ENCODE assay signal across 13 cellular contexts in the genomic region with DNA sequence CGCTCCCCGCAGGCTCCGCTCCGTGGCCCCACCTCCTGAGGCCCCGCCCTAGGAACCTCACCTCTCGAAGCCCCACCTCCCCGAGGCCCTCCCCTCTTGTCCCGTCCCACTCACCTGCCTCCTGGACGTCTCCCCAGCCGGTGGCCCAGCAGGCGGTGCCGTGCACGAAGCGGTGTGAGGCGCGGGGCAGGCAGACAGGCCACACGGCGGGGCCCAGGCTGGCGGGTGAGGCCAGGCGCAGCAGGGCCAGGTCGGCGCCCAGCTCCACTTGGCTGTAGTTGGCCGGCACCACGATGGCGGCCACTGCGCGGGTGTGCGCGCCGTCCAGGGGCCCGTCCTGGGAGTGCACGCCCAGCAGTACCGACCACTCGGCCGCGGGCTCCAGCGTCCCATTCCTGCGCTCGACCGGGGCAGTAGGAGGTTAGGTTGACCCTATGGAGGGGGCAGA. TPM values are rescaled to one million over a fixed set of nuclear protein-coding genes. Genes with fewer than 3 reads are reported as not detected.
A peak's percentile ranks its signal among the peaks of the same experiment; 100 is the strongest.
DNase-seq lines count a peak whose midpoint lies in the region; ATAC-seq lines count a peak whose summit lies in the region.
"Had no signal": no experiment of that assay in that cellular context is flagged by ENCODE, and none has a peak within 500 bp of the region (broad histone marks: within the 10 kb centered on the region; RNA-seq: fewer than 3 reads in every experiment).

No MANE protein-coding gene starts in this region.

- no peaks in the 10 kb centered on the region for H3K36me3 Mint-ChIP-seq in T-helper 2 cell treated with Interferon-gamma antibody and Interleukin-4, amounts not matched to agents 5 μg/mL and 100 μg/mL, for 36 hours (ENCODE audit: low read depth)
- H3K36me3 Mint-ChIP-seq: naive thymus-derived CD8-positive, alpha-beta T cell had no signal

- peaks cover 5% of the 10 kb centered on the region for H3K4me1 ChIP-seq in mesenchymal stem cell (ENCODE audit: control insufficient read depth, insufficient read depth, low read depth, low read length)

- no peak overlapping the region for H3K27ac Mint-ChIP-seq in T-helper 2 cell treated with Interferon-gamma antibody and Interleukin-4, amounts not matched to agents 5 μg/mL and 100 μg/mL, for 36 hours

- H3K14ac ChIP-seq in mesenchymal stem cell (ENCODE audit: low read length in 2 of 2) = peak overlapping the region in 1 of 2 experiments; percentile 70

- no peak overlapping the region for H3K4me2 ChIP-seq in mesenchymal stem cell (ENCODE audit: low read length, poor library complexity, severe bottlenecking)

- no peak overlapping the region for H2BK120ac ChIP-seq in mesenchymal stem cell (ENCODE audit: low read depth, low read length)

- no peak overlapping the region for H2AFZ ChIP-seq in mesenchymal stem cell (ENCODE audit: low read depth, low read length)

- no peaks in the 10 kb centered on the region for H3K79me1 ChIP-seq in mesenchymal stem cell (replicated peaks; ENCODE audit: low read length, poor library complexity, severe bottlenecking)

- H2BK5ac ChIP-seq in mesenchymal stem cell (ENCODE audit: low read depth, low read length, poor library complexity, severe bottlenecking) = no peak overlapping the region

- no peak overlapping the region for H3K4me3 Mint-ChIP-seq in T-helper 2 cell treated with Interferon-gamma antibody and Interleukin-4, amounts not matched to agents 5 μg/mL and 100 μg/mL, for 36 hours
- H3K4me3 Mint-ChIP-seq: naive thymus-derived CD8-positive, alpha-beta T cell had no signal

- H3K4ac ChIP-seq in mesenchymal stem cell (ENCODE audit: low read depth in 1 of 2, low read length in 2 of 2) = no peak overlapping the region

- peak; percentile 21 for DNase-seq in stimulated activated CD4-positive, alpha-beta T cell treated with anti-CD3 and anti-CD28 coated beads, Interleukin-15, amount 100 ng/mL, for 24 hours
- DNase-seq in stimulated activated CD4-positive, alpha-beta T cell treated with anti-CD3 and anti-CD28 coated beads, Interleukin-4, amount 100 ng/mL, for 1 hour = no peak
- no peak for DNase-seq in mesenchymal stem cell
- DNase-seq in T-helper 2 cell treated with Interferon-gamma antibody and Interleukin-4, amounts not matched to agents 5 μg/mL and 100 μg/mL, for 36 hours (ENCODE audit: low spot score) = no peak
- DNase-seq in HK-2 (ENCODE audit: unreplicated experiment) = no peak
- DNase-seq in NCI-H187 treated with DMSO at 0.1 percent for 48 hours (lab: John Stamatoyannopoulos, UW) = no peak
- DNase-seq: AML-193, EL, Kasumi-1, spleen had no signal

- H3K27me3 ChIP-seq in mesenchymal stem cell (ENCODE audit: control insufficient read depth in 1 of 2, insufficient read depth in 1 of 2, low read length in 2 of 2) = peaks cover 48 to 59% of the 10 kb centered on the region in 2 experiments

- no peak overlapping the region for H3K4me3 ChIP-seq in mesenchymal stem cell (ENCODE audit: insufficient read depth in 1 of 2, low read depth in 1 of 2, low read length in 2 of 2)

- no peaks in the 10 kb centered on the region for H3K9me3 ChIP-seq in mesenchymal stem cell (ENCODE audit: control insufficient read depth, low read length)
- H3K9me3 ChIP-seq: spleen had no signal

- H4K8ac ChIP-seq in mesenchymal stem cell (ENCODE audit: low read length) = peak overlapping the region; percentile 31

- H2BK15ac ChIP-seq in mesenchymal stem cell (ENCODE audit: low read depth, poor library complexity, severe bottlenecking) = no peak overlapping the region

- peaks cover 7% of the 10 kb centered on the region for H3K27me3 Mint-ChIP-seq in T-helper 2 cell treated with Interferon-gamma antibody and Interleukin-4, amounts not matched to agents 5 μg/mL and 100 μg/mL, for 36 hours (ENCODE audit: low read depth)

- WGBS in mesenchymal stem cell = 15% methylated on average over 39 of the region's 40 CpGs

- peaks cover 8% of the 10 kb centered on the region for H3K4me1 Mint-ChIP-seq in T-helper 2 cell treated with Interferon-gamma antibody and Interleukin-4, amounts not matched to agents 5 μg/mL and 100 μg/mL, for 36 hours (ENCODE audit: low read depth)

- ATAC-seq in esophagus mucosa (peak; percentile 81), HG03378 (IDR thresholded peaks at IDR 0.05; ENCODE audit: unreplicated experiment) (no peak)

- H2AK5ac ChIP-seq in mesenchymal stem cell (ENCODE audit: low read length, severe bottlenecking) = no peak overlapping the region

- no peak overlapping the region for H3K18ac ChIP-seq in mesenchymal stem cell (ENCODE audit: low read depth in 1 of 2, low read length in 2 of 2)

- H2BK12ac ChIP-seq in mesenchymal stem cell (ENCODE audit: low read length in 2 of 2) = no peak overlapping the region

- no peaks in the 10 kb centered on the region for H3K9me3 Mint-ChIP-seq in T-helper 2 cell treated with Interferon-gamma antibody and Interleukin-4, amounts not matched to agents 5 μg/mL and 100 μg/mL, for 36 hours
- H3K9me3 Mint-ChIP-seq: naive thymus-derived CD8-positive, alpha-beta T cell had no signal

- no peaks in the 10 kb centered on the region for H3K36me3 ChIP-seq in mesenchymal stem cell (ENCODE audit: control insufficient read depth in 1 of 2, insufficient read depth in 2 of 2, low read depth in 1 of 2, low read length in 2 of 2)
- H3K36me3 ChIP-seq: spleen had no signal

- no peak overlapping the region for H3K27ac ChIP-seq in mesenchymal stem cell (ENCODE audit: low read length, poor library complexity, severe bottlenecking)
- H3K27ac ChIP-seq: spleen had no signal

- H3K23ac ChIP-seq in mesenchymal stem cell (ENCODE audit: low read length in 2 of 2) = no peak overlapping the region

- no peak overlapping the region for H3K9ac ChIP-seq in mesenchymal stem cell (ENCODE audit: low read length)

- peak overlapping the region; percentile 7 for H4K91ac ChIP-seq in mesenchymal stem cell (ENCODE audit: low read length)

RNA-seq across cellular contexts. Expression of a gene that starts 1.6 kb away (rescaled TPM):
- total RNA-seq in esophagus mucosa = 1.5 TPM
- polyA plus RNA-seq in mesenchymal stem cell (2013, experiment 1 of 2) = 0.29 TPM
- 0.14 TPM for polyA plus RNA-seq in mesenchymal stem cell (2013, experiment 2 of 2)

RNA-seq across cellular contexts. Expression of a gene that starts 12.8 kb away (rescaled TPM):
- total RNA-seq in esophagus mucosa = 59.3 TPM
- polyA plus RNA-seq in mesenchymal stem cell (2013, experiment 1 of 2) = not detected
- not detected for polyA plus RNA-seq in mesenchymal stem cell (2013, experiment 2 of 2)
- total RNA-seq: naive thymus-derived CD8-positive, alpha-beta T cell; spleen had no signal
- polyA plus RNA-seq: naive thymus-derived CD8-positive, alpha-beta T cell had no signal

RNA-seq across cellular contexts. Expression of a gene that starts 30.8 kb away (rescaled TPM):
- total RNA-seq in esophagus mucosa = 25.5 TPM
- 21.2 TPM for polyA plus RNA-seq in mesenchymal stem cell (2013, experiment 1 of 2)
- 20.3 TPM for polyA plus RNA-seq in mesenchymal stem cell (2013, experiment 2 of 2)

RNA-seq across cellular contexts. Expression of a gene that starts 31.6 kb away (rescaled TPM):
- 127 TPM for total RNA-seq in esophagus mucosa
- polyA plus RNA-seq in mesenchymal stem cell (2013, experiment 1 of 2) = 358 TPM
- polyA plus RNA-seq in mesenchymal stem cell (2013, experiment 2 of 2) = 365 TPM

RNA-seq across cellular contexts. Expression of a gene that starts 40.1 kb away (rescaled TPM):
- total RNA-seq in esophagus mucosa = 21.5 TPM
- 43.8 TPM for polyA plus RNA-seq in mesenchymal stem cell (2013, experiment 1 of 2)
- 43.8 TPM for polyA plus RNA-seq in mesenchymal stem cell (2013, experiment 2 of 2)
